In genomic region chr10:124566222-124566888, GRCh38 we compare ENCODE assay signal across 11 cellular contexts.
"Had no signal": no experiment of that assay in that cellular context is flagged by ENCODE, and none has a peak within 500 bp of the region (broad histone marks: within the 10 kb centered on the region; RNA-seq: fewer than 3 reads in every experiment).

No MANE protein-coding gene starts in this region.

- ATAC-seq: activated CD4-positive, CD25-positive, alpha-beta regulatory T cell treated with anti-CD3 and anti-CD28 coated beads, Interleukin-2, amount 50 U/mL, for 24 hours; effector memory CD8-positive, alpha-beta T cell; natural killer cell had no signal

- H3K27me3 ChIP-seq: hepatocyte, tibial nerve had no signal

- H3K27ac ChIP-seq: brain microvascular endothelial cell, hepatocyte, tibial nerve had no signal

- H3K36me3 ChIP-seq: brain microvascular endothelial cell, tibial nerve had no signal

- DNase-seq: activated effector memory CD4-positive, alpha-beta T cell treated with Interleukin-2 at 50 U/mL for 16 hours; activated T-cell treated with anti-CD3 and anti-CD28 coated beads, Interleukin-2, amount 50 U/mL, for 24 hours; amniotic stem cell; brain microvascular endothelial cell; cerebellar nuclear complex; effector memory CD8-positive, alpha-beta T cell; natural killer cell; occipital lobe had no signal

- H3K4me3 ChIP-seq: hepatocyte, tibial nerve had no signal
